ENCODE assay signal across 8 cellular contexts in genomic region chr6:158060447-158061360, GRCh38.
DNase-seq lines count a peak whose midpoint lies in the region; ATAC-seq and TF ChIP-seq lines count a peak whose summit lies in the region.

No MANE protein-coding gene starts in this region.

- H4K20me1 ChIP-seq in GM23338 (replicated peaks; ENCODE audit: insufficient read depth) (no peaks in the 10 kb centered on the region), OCI-LY7 (ENCODE audit: insufficient read depth, low read length) (no peaks in the 10 kb centered on the region)

- no peak overlapping the region for H3K27ac ChIP-seq in GM23338 (ENCODE audit: low read depth)
- H3K27ac ChIP-seq in duodenal mucosa (ENCODE audit: low read depth, low read length), result peak overlapping the region; percentile 51
- no peak overlapping the region for H3K27ac ChIP-seq in OCI-LY7 (ENCODE audit: low read depth, low read length, poor library complexity, severe bottlenecking)

- H3K36me3 Mint-ChIP-seq in GM23338 (ENCODE audit: low read depth) (peaks cover 11% of the 10 kb centered on the region; the same call in 1 of the 3 replicates), mesothelial cell of epicardium (peaks cover 25% of the 10 kb centered on the region)

- no peak overlapping the region for H3K4me2 ChIP-seq in GM23338
- no peak overlapping the region for H3K4me2 ChIP-seq in OCI-LY7 (ENCODE audit: low read length)

- peak; percentile 51 for ATAC-seq in GM23338
- ATAC-seq in GM19463 (IDR thresholded peaks at IDR 0.05; ENCODE audit: unreplicated experiment), result no peak

- H3K4me3 Mint-ChIP-seq in GM23338 (no peak overlapping the region), mesothelial cell of epicardium (no peak overlapping the region)

- H3K27me3 ChIP-seq in GM23338 (ENCODE audit: insufficient read depth) (no peaks in the 10 kb centered on the region), duodenal mucosa (ENCODE audit: control insufficient read depth in 1 of 2, insufficient read depth in 2 of 2, low read length in 2 of 2) (no peaks in the 10 kb centered on the region)

- no peaks in the 10 kb centered on the region for H3K9me2 ChIP-seq in GM23338 (ENCODE audit: insufficient read depth)
- H3K9me2 ChIP-seq in OCI-LY7 (ENCODE audit: insufficient read depth, low read length), result no peaks in the 10 kb centered on the region

- no peak overlapping the region for H3K27ac Mint-ChIP-seq in GM23338
- H3K27ac Mint-ChIP-seq in mesothelial cell of epicardium, result peak overlapping the region; percentile 88

- H3K4me1 Mint-ChIP-seq in GM23338 (peaks cover 6% of the 10 kb centered on the region), mesothelial cell of epicardium (peaks cover 7% of the 10 kb centered on the region)

- H3K79me2 ChIP-seq in GM23338 (replicated peaks; ENCODE audit: insufficient read depth), result no peaks in the 10 kb centered on the region
- H3K79me2 ChIP-seq in OCI-LY7 (ENCODE audit: insufficient read depth, low read depth, low read length), result no peaks in the 10 kb centered on the region

- DNase-seq in GM23338 (ENCODE audit: low spot score) (peak; percentile 64), NCI-H748 (lab: John Stamatoyannopoulos, UW; ENCODE audit: unreplicated experiment) (peak; percentile 90), mesothelial cell of epicardium (ENCODE audit: low spot score in 2 of 2, unreplicated experiment in 2 of 2) (peak in 1 of 2 experiments; percentile 67), OCI-LY7 (ENCODE audit: low spot score) (no peak), activated gamma-delta T cell treated with Interleukin-2 at 50 U/mL for 16 hours (no peak), NCI-H82 (lab: John Stamatoyannopoulos, UW) (no peak)

- H3K36me3 ChIP-seq in GM23338 (ENCODE audit: insufficient read depth) (no peaks in the 10 kb centered on the region), duodenal mucosa (ENCODE audit: control insufficient read depth in 1 of 2, insufficient read depth in 2 of 2, low read length in 2 of 2) (peaks cover 17 to 47% of the 10 kb centered on the region in 2 donors), OCI-LY7 (ENCODE audit: insufficient read depth, low read length) (no peaks in the 10 kb centered on the region)

- intact Hi-C loops in OCI-LY7 (cut with micrococcal nuclease; ENCODE audit: unreplicated experiment), result no loop called here

- H3K4me1 ChIP-seq in GM23338 (ENCODE audit: insufficient read depth) (no peaks in the 10 kb centered on the region), duodenal mucosa (ENCODE audit: control insufficient read depth in 1 of 2, insufficient read depth in 2 of 2, low read length in 2 of 2) (peaks cover 8% of the 10 kb centered on the region in 2 donors), OCI-LY7 (ENCODE audit: insufficient read depth, low read length, poor library complexity, severe bottlenecking) (no peaks in the 10 kb centered on the region)

- H3K9me3 ChIP-seq in duodenal mucosa (ENCODE audit: control insufficient read depth in 1 of 2, low read length in 2 of 2), result no peaks in the 10 kb centered on the region
- H3K9me3 ChIP-seq in OCI-LY7 (ENCODE audit: low read length), result no peaks in the 10 kb centered on the region

- H3K4me3 ChIP-seq in GM23338, result no peak overlapping the region
- H3K4me3 ChIP-seq in duodenal mucosa (ENCODE audit: low read depth in 1 of 2, low read length in 2 of 2), result no peak overlapping the region
- H3K4me3 ChIP-seq in OCI-LY7 (ENCODE audit: low read depth, low read length, poor library complexity, severe bottlenecking), result no peak overlapping the region

- no peak overlapping the region for H3K9ac ChIP-seq in duodenal mucosa (ENCODE audit: low read depth in 1 of 2, low read length in 2 of 2)

- TF ChIP-seq CTCF in GM23338 (conservative IDR thresholded peaks at IDR 0.05; ENCODE audit: low read depth in 2 of 2) (no peak), mesothelial cell of epicardium (IDR thresholded peaks at IDR 0.05; ENCODE audit: unreplicated experiment) (no peak), OCI-LY7 (conservative IDR thresholded peaks at IDR 0.05; ENCODE audit: low read length) (no peak)

- POLR2A ChIA-PET in OCI-LY7 (lab: Charles Lee), result interaction anchor here (0.6 kb wide), 1 partner anchor 137 kb away, joined by 3 read pairs; no protein-coding TSS in a partner anchor

- no TSS peak for BruUV-seq in OCI-LY7 (replicated peaks; lab: Mats Ljungman, UMichigan)

- H2AFZ ChIP-seq in GM23338 (no peak overlapping the region), OCI-LY7 (ENCODE audit: low read length) (no peak overlapping the region)

- H3K27me3 Mint-ChIP-seq in GM23338 (ENCODE audit: insufficient read depth, low read depth, poor library complexity) (peaks cover 4% of the 10 kb centered on the region), mesothelial cell of epicardium (ENCODE audit: low read depth) (no peaks in the 10 kb centered on the region)

- no peaks in the 10 kb centered on the region for H3K9me3 Mint-ChIP-seq in GM23338
- H3K9me3 Mint-ChIP-seq in mesothelial cell of epicardium, result no peaks in the 10 kb centered on the region

- CTCF ChIA-PET in OCI-LY7 (lab: Charles Lee; ENCODE audit: unreplicated experiment), result no interaction called here

- no peaks in the 10 kb centered on the region for H3F3A ChIP-seq in GM23338 (replicated peaks; ENCODE audit: low read depth)

TF ChIP-seq in GM23338, 12 proteins besides CTCF, POLR2A, EP300 and RAD21 (continues in another document):
- TF ChIP-seq POLR2AphosphoS5 (IDR thresholded peaks at IDR 0.05; ENCODE audit: low read depth), result no peak
- TF ChIP-seq STAT1 (IDR thresholded peaks at IDR 0.05; ENCODE audit: unreplicated experiment), result no peak
- TF ChIP-seq ZNF331 (CRISPR knock-in tag; IDR thresholded peaks at IDR 0.05; ENCODE audit: low read depth), result no peak
- TF ChIP-seq NANOG (IDR thresholded peaks at IDR 0.05; ENCODE audit: borderline replicate concordance), result no peak
- TF ChIP-seq, protein P1, sequence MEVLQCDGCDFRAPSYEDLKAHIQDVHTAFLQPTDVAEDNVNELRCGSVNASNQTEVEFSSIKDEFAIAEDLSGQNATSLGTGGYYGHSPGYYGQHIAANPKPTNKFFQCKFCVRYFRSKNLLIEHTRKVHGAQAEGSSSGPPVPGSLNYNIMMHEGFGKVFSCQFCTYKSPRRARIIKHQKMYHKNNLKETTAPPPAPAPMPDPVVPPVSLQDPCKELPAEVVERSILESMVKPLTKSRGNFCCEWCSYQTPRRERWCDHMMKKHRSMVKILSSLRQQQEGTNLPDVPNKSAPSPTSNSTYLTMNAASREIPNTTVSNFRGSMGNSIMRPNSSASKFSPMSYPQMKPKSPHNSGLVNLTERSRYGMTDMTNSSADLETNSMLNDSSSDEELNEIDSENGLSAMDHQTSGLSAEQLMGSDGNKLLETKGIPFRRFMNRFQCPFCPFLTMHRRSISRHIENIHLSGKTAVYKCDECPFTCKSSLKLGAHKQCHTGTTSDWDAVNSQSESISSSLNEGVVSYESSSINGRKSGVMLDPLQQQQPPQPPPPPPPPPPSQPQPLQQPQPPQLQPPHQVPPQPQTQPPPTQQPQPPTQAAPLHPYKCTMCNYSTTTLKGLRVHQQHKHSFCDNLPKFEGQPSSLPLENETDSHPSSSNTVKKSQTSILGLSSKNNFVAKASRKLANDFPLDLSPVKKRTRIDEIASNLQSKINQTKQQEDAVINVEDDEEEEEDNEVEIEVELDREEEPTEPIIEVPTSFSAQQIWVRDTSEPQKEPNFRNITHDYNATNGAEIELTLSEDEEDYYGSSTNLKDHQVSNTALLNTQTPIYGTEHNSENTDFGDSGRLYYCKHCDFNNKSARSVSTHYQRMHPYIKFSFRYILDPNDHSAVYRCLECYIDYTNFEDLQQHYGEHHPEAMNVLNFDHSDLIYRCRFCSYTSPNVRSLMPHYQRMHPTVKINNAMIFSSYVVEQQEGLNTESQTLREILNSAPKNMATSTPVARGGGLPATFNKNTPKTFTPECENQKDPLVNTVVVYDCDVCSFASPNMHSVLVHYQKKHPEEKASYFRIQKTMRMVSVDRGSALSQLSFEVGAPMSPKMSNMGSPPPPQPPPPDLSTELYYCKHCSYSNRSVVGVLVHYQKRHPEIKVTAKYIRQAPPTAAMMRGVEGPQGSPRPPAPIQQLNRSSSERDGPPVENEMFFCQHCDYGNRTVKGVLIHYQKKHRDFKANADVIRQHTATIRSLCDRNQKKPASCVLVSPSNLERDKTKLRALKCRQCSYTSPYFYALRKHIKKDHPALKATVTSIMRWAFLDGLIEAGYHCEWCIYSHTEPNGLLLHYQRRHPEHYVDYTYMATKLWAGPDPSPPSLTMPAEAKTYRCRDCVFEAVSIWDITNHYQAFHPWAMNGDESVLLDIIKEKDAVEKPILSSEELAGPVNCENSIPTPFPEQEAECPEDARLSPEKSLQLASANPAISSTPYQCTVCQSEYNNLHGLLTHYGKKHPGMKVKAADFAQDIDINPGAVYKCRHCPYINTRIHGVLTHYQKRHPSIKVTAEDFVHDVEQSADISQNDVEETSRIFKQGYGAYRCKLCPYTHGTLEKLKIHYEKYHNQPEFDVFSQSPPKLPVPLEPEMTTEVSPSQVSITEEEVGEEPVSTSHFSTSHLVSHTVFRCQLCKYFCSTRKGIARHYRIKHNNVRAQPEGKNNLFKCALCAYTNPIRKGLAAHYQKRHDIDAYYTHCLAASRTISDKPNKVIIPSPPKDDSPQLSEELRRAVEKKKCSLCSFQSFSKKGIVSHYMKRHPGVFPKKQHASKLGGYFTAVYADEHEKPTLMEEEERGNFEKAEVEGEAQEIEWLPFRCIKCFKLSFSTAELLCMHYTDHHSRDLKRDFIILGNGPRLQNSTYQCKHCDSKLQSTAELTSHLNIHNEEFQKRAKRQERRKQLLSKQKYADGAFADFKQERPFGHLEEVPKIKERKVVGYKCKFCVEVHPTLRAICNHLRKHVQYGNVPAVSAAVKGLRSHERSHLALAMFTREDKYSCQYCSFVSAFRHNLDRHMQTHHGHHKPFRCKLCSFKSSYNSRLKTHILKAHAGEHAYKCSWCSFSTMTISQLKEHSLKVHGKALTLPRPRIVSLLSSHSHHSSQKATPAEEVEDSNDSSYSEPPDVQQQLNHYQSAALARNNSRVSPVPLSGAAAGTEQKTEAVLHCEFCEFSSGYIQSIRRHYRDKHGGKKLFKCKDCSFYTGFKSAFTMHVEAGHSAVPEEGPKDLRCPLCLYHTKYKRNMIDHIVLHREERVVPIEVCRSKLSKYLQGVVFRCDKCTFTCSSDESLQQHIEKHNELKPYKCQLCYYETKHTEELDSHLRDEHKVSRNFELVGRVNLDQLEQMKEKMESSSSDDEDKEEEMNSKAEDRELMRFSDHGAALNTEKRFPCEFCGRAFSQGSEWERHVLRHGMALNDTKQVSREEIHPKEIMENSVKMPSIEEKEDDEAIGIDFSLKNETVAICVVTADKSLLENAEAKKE (CRISPR knock-in tag; IDR thresholded peaks at IDR 0.05), result no peak
- TF ChIP-seq EZH2 (IDR thresholded peaks at IDR 0.05; ENCODE audit: low read depth, unreplicated experiment), result no peak
- no peak for TF ChIP-seq JUNB (IDR thresholded peaks at IDR 0.05; ENCODE audit: unreplicated experiment)

Comparison
In these comparisons a context has a peak if more than half of its experiments do, and no peak if none do; other contexts are left out.
1. DNase-seq: peak in GM23338 (single experiment) and NCI-H748 (single experiment); none in OCI-LY7 (single experiment), activated gamma-delta T cell treated with Interleukin-2 at 50 U/mL for 16 hours (single experiment) and NCI-H82 (single experiment).